In the genomic region with DNA sequence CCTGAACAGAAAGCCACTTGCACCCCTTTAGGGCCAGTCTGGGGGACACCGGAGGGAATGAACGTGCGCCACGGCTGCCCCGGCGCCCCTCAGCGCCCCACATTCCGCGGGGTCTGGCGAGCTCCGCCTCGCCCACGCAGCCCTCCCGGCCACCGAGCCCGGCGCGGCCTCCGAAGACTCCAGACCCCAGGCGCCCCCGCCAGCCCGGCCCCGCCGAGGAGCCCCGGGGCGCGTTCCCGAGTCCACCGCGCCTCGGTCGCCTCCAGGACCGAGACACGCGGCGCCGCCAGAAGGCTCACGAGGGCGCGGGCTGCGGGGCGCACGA, we compare ENCODE assay signal across 8 cellular contexts. TPM values are rescaled to one million over a fixed set of nuclear protein-coding genes. Genes with fewer than 3 reads are reported as not detected.
DNase-seq lines count a peak whose midpoint lies in the region; ATAC-seq and TF ChIP-seq lines count a peak whose summit lies in the region.

No MANE protein-coding gene starts in this region.

- H3K4me1 Mint-ChIP-seq in activated T-cell treated with anti-CD3 and anti-CD28 coated beads, Interleukin-2, amount 50 U/mL, for 4 hours (ENCODE audit: low read depth), result peaks cover 35% of the 10 kb centered on the region
- H3K4me1 Mint-ChIP-seq in naive thymus-derived CD4-positive, alpha-beta T cell, result peaks cover 20 to 57% (median 46%) of the 10 kb centered on the region in 7 donors

- H3K4me3 Mint-ChIP-seq in activated T-cell treated with anti-CD3 and anti-CD28 coated beads, Interleukin-2, amount 50 U/mL, for 4 hours, result peak overlapping the region; percentile 79
- peak overlapping the region; percentile 70 to 86 (median 82) for H3K4me3 Mint-ChIP-seq in naive thymus-derived CD4-positive, alpha-beta T cell

- H3K27ac ChIP-seq in HUES48 (ENCODE audit: low read depth, low read length) (no peak overlapping the region), coronary artery (peak overlapping the region; percentile 83 to 85)
- peak overlapping the region; percentile 100 for H3K27ac ChIP-seq in naive thymus-derived CD4-positive, alpha-beta T cell (ENCODE audit: low read depth, low read length)

- no peaks in the 10 kb centered on the region for H3K36me3 ChIP-seq in HUES48 (ENCODE audit: control insufficient read depth, insufficient read depth, low read length)
- no peaks in the 10 kb centered on the region for H3K36me3 ChIP-seq in naive thymus-derived CD4-positive, alpha-beta T cell (ENCODE audit: control insufficient read depth in 2 of 3, insufficient read depth in 3 of 3, low read length in 3 of 3)

- POLR2A ChIA-PET in naive thymus-derived CD4-positive, alpha-beta T cell (lab: Charles Lee), result no interaction called here

- peak overlapping the region; percentile 88 for H3K9ac ChIP-seq in HUES48 (ENCODE audit: low read depth, low read length)

- no peak for DNase-seq in activated T-cell treated with anti-CD3 and anti-CD28 coated beads, Interleukin-2, amount 50 U/mL, for 4 hours
- no peak for DNase-seq in activated T-cell treated with anti-CD3 and anti-CD28 coated beads, Interleukin-2, amount 50 U/mL, for 1 hour
- DNase-seq in coronary artery (ENCODE audit: low spot score) (no peak), NCI-H774 (lab: John Stamatoyannopoulos, UW) (no peak), occipital lobe (lab: John Stamatoyannopoulos, UW) (no peak)
- DNase-seq in naive thymus-derived CD4-positive, alpha-beta T cell, result peak in 1 of 9 donors; percentile 32
- no peak for DNase-seq in activated CD8-positive, alpha-beta memory T cell treated with anti-CD3 and anti-CD28 coated beads for 24 hours

- peak overlapping the region; percentile 76 for H3K4me3 ChIP-seq in HUES48 (ENCODE audit: low read depth, low read length)
- H3K4me3 ChIP-seq in coronary artery, result peak overlapping the region; percentile 94
- peak overlapping the region; percentile 67 for H3K4me3 ChIP-seq in naive thymus-derived CD4-positive, alpha-beta T cell (ENCODE audit: low read length)

- ATAC-seq in activated T-cell treated with anti-CD3 and anti-CD28 coated beads, Interleukin-2, amount 50 U/mL, for 4 hours, result peak in 1 of 2 donors; percentile 6
- ATAC-seq in naive thymus-derived CD4-positive, alpha-beta T cell, result no peak

- CTCF ChIA-PET in naive thymus-derived CD4-positive, alpha-beta T cell (lab: Charles Lee), result no interaction called here

- peak overlapping the region in 6 of 9 donors; percentile 21 to 74 (median 54) for H3K27ac Mint-ChIP-seq in naive thymus-derived CD4-positive, alpha-beta T cell

- no peak for TF ChIP-seq CTCF in coronary artery (IDR thresholded peaks at IDR 0.05)

- H3K27me3 Mint-ChIP-seq in activated T-cell treated with anti-CD3 and anti-CD28 coated beads, Interleukin-2, amount 50 U/mL, for 4 hours (ENCODE audit: low read depth), result peaks cover 5% of the 10 kb centered on the region
- H3K27me3 Mint-ChIP-seq in naive thymus-derived CD4-positive, alpha-beta T cell, result no peaks in the 10 kb centered on the region

- H3K9me3 ChIP-seq in HUES48 (ENCODE audit: control insufficient read depth, insufficient read depth, low read length), result no peaks in the 10 kb centered on the region
- no peaks in the 10 kb centered on the region for H3K9me3 ChIP-seq in naive thymus-derived CD4-positive, alpha-beta T cell (ENCODE audit: control insufficient read depth in 2 of 3, low read length in 3 of 3)

- peaks cover 6% of the 10 kb centered on the region; the same call in 1 of the 2 replicates for H3K27me3 ChIP-seq in HUES48 (ENCODE audit: control insufficient read depth, insufficient read depth, low read length)
- H3K27me3 ChIP-seq in naive thymus-derived CD4-positive, alpha-beta T cell (ENCODE audit: control insufficient read depth in 2 of 2, insufficient read depth in 2 of 2, low read length in 2 of 2), result no peaks in the 10 kb centered on the region

- no peaks in the 10 kb centered on the region for H3K9me3 Mint-ChIP-seq in activated T-cell treated with anti-CD3 and anti-CD28 coated beads, Interleukin-2, amount 50 U/mL, for 4 hours
- H3K9me3 Mint-ChIP-seq in naive thymus-derived CD4-positive, alpha-beta T cell, result no peaks in the 10 kb centered on the region

- H3K4me1 ChIP-seq in HUES48 (ENCODE audit: control insufficient read depth, insufficient read depth, low read length), result no peaks in the 10 kb centered on the region
- H3K4me1 ChIP-seq in naive thymus-derived CD4-positive, alpha-beta T cell (ENCODE audit: control insufficient read depth in 2 of 2, insufficient read depth in 2 of 2, low read length in 2 of 2), result peaks cover 13 to 20% of the 10 kb centered on the region in 2 donors

- peaks cover 2% of the 10 kb centered on the region for H3K36me3 Mint-ChIP-seq in activated T-cell treated with anti-CD3 and anti-CD28 coated beads, Interleukin-2, amount 50 U/mL, for 4 hours (ENCODE audit: insufficient read depth)
- H3K36me3 Mint-ChIP-seq in naive thymus-derived CD4-positive, alpha-beta T cell, result no peaks in the 10 kb centered on the region

- intact Hi-C loops in naive thymus-derived CD4-positive, alpha-beta T cell (cut with micrococcal nuclease), result loop anchor here (2.0 to 10.0 kb wide), 4 partner anchors 54 to 298 kb away; partner anchors contain the start of genes CRAMP1 (in 1 of the 2), EME2 (in 1 of the 2), IFT140 (in 1 of the 2) and MRPS34 (in 1 of the 2)

RNA-seq across cellular contexts. Expression of gene CLCN7, which starts 0.4 kb away (rescaled TPM):
- total RNA-seq in activated T-cell treated with anti-CD3 and anti-CD28 coated beads, Interleukin-2, amount 50 U/mL, for 4 hours, result 10 to 100 TPM; 54.2 to 60.7 (median 54.7) TPM
- 100 to 1,000 TPM in 4 of 5 experiments, 10 to 100 TPM in 1; 74.8 to 140 (median 115) TPM for total RNA-seq in naive thymus-derived CD4-positive, alpha-beta T cell
- polyA plus RNA-seq in naive thymus-derived CD4-positive, alpha-beta T cell, result 10 to 100 TPM; 17.0 to 35.1 TPM
- total RNA-seq in occipital lobe, result 29.2 TPM

RNA-seq across cellular contexts. Expression of gene PTX4, which starts 14.3 kb away (rescaled TPM):
- under 1 TPM in 1 of 3 donors, not detected in 2; 0.28 TPM for total RNA-seq in activated T-cell treated with anti-CD3 and anti-CD28 coated beads, Interleukin-2, amount 50 U/mL, for 4 hours
- total RNA-seq in naive thymus-derived CD4-positive, alpha-beta T cell, result under 1 TPM in 2 of 5 experiments, not detected in 3; 0.24 to 0.64 TPM
- polyA plus RNA-seq in naive thymus-derived CD4-positive, alpha-beta T cell, result not detected
- not detected for total RNA-seq in occipital lobe

RNA-seq across cellular contexts. Expression of gene TELO2, which starts 18.7 kb away (rescaled TPM):
- total RNA-seq in activated T-cell treated with anti-CD3 and anti-CD28 coated beads, Interleukin-2, amount 50 U/mL, for 4 hours, result 100 to 1,000 TPM; 103 to 131 (median 121) TPM
- 10 to 100 TPM; 46.9 to 58.9 (median 50.3) TPM for total RNA-seq in naive thymus-derived CD4-positive, alpha-beta T cell
- polyA plus RNA-seq in naive thymus-derived CD4-positive, alpha-beta T cell, result 10 to 100 TPM; 10.5 to 18.7 TPM
- 11.7 TPM for total RNA-seq in occipital lobe

RNA-seq across cellular contexts. Expression of gene CCDC154, which starts 30.1 kb away (rescaled TPM):
- 1 to 10 TPM in 2 of 3 donors, under 1 TPM in 1; 0.73 to 2.5 (median 2.2) TPM for total RNA-seq in activated T-cell treated with anti-CD3 and anti-CD28 coated beads, Interleukin-2, amount 50 U/mL, for 4 hours
- 10 to 100 TPM in 2 of 5 experiments, 1 to 10 TPM in 3; 3.6 to 19.1 (median 8.9) TPM for total RNA-seq in naive thymus-derived CD4-positive, alpha-beta T cell
- not detected for polyA plus RNA-seq in naive thymus-derived CD4-positive, alpha-beta T cell
- total RNA-seq in occipital lobe, result 0.16 TPM

RNA-seq across cellular contexts. Expression of gene PERCC1, which starts 43.6 kb away (rescaled TPM):
- under 1 TPM in 2 of 3 donors, not detected in 1; 0.22 to 0.29 TPM for total RNA-seq in activated T-cell treated with anti-CD3 and anti-CD28 coated beads, Interleukin-2, amount 50 U/mL, for 4 hours
- total RNA-seq in naive thymus-derived CD4-positive, alpha-beta T cell, result 1 to 10 TPM in 2 of 5 experiments, under 1 TPM in 2, not detected in 1; 0.77 to 3.4 (median 1.7) TPM
- not detected for polyA plus RNA-seq in naive thymus-derived CD4-positive, alpha-beta T cell
- not detected for total RNA-seq in occipital lobe
